In genomic region chr13:69820180-69820579, GRCh38 we compare ENCODE assay signal across 15 cellular contexts.
A peak's percentile ranks its signal among the peaks of the same experiment; 100 is the strongest.
DNase-seq lines count a peak whose midpoint lies in the region; ATAC-seq and TF ChIP-seq lines count a peak whose summit lies in the region.
"Had no signal": no experiment of that assay in that cellular context is flagged by ENCODE, and none has a peak within 500 bp of the region (broad histone marks: within the 10 kb centered on the region; RNA-seq: fewer than 3 reads in every experiment).

No MANE protein-coding gene starts in this region.

- H3K9me3 Mint-ChIP-seq in mesothelial cell of epicardium, result peaks cover 4% of the 10 kb centered on the region
- peaks cover 22% of the 10 kb centered on the region for H3K9me3 Mint-ChIP-seq in T-helper 2 cell treated with Interferon-gamma antibody and Interleukin-4, amounts not matched to agents 5 μg/mL and 100 μg/mL, for 36 hours
- H3K9me3 Mint-ChIP-seq: GM23338 had no signal

- no peak overlapping the region; a peak in 2 of 4 replicates for H3K27ac ChIP-seq in SK-N-SH (ENCODE audit: low read depth in 2 of 2, low read length in 1 of 2)
- H3K27ac ChIP-seq: C4-2B had no signal

- TF ChIP-seq CTCF in SK-N-SH (IDR thresholded peaks at IDR 0.05), result no peak
- no peak for TF ChIP-seq CTCF in mesothelial cell of epicardium (IDR thresholded peaks at IDR 0.05; ENCODE audit: unreplicated experiment)

- H3K27ac Mint-ChIP-seq in mesothelial cell of epicardium, result peak overlapping the region; percentile 49
- H3K27ac Mint-ChIP-seq in T-helper 2 cell treated with Interferon-gamma antibody and Interleukin-4, amounts not matched to agents 5 μg/mL and 100 μg/mL, for 36 hours, result no peak overlapping the region
- H3K27ac Mint-ChIP-seq: CD4-positive, alpha-beta T cell; GM23338; IgD-negative memory B cell had no signal

- CTCF ChIA-PET in HEK293T (lab: Yijun Ruan, JAX) (interaction anchor here (0.6 kb wide), 1 partner anchor 32 kb away, joined by 3 read pairs; no protein-coding TSS in a partner anchor), SK-N-SH (lab: Yijun Ruan, JAX) (no interaction called here)

- no peak overlapping the region for H3K9ac ChIP-seq in SK-N-SH

- H3K27me3 ChIP-seq in SK-N-SH (ENCODE audit: insufficient read depth), result no peaks in the 10 kb centered on the region

- H3K4me1 ChIP-seq in SK-N-SH (ENCODE audit: control insufficient read depth in 1 of 2, insufficient read depth in 2 of 2, low read depth in 1 of 2, low read length in 1 of 2), result peaks cover 0 to 2% of the 10 kb centered on the region in 2 experiments; a peak in 2 of 4 replicates
- H3K4me1 ChIP-seq: Caco-2 had no signal

- POLR2A ChIA-PET in HEK293T (lab: Yijun Ruan, JAX) (no interaction called here), SK-N-SH (lab: Yijun Ruan, JAX) (no interaction called here)

- no peaks in the 10 kb centered on the region for H4K20me1 ChIP-seq in SK-N-SH (ENCODE audit: insufficient read depth)

- peaks cover 32% of the 10 kb centered on the region for H3K4me1 Mint-ChIP-seq in mesothelial cell of epicardium
- H3K4me1 Mint-ChIP-seq in T-helper 2 cell treated with Interferon-gamma antibody and Interleukin-4, amounts not matched to agents 5 μg/mL and 100 μg/mL, for 36 hours (ENCODE audit: low read depth), result no peaks in the 10 kb centered on the region
- H3K4me1 Mint-ChIP-seq: IgD-negative memory B cell had no signal

- no peaks in the 10 kb centered on the region for H3K9me2 ChIP-seq in SK-N-SH

- H3K4me3 Mint-ChIP-seq in mesothelial cell of epicardium, result no peak overlapping the region
- H3K4me3 Mint-ChIP-seq in T-helper 2 cell treated with Interferon-gamma antibody and Interleukin-4, amounts not matched to agents 5 μg/mL and 100 μg/mL, for 36 hours, result no peak overlapping the region
- H3K4me3 Mint-ChIP-seq: CD4-positive, alpha-beta T cell; GM23338; IgD-negative memory B cell had no signal

- 16% methylated on average over 6 of the region's 6 CpGs for WGBS in SK-N-SH (ENCODE audit: low lambda C conversion rate)

- no peaks in the 10 kb centered on the region for H3K36me3 Mint-ChIP-seq in mesothelial cell of epicardium
- H3K36me3 Mint-ChIP-seq in T-helper 2 cell treated with Interferon-gamma antibody and Interleukin-4, amounts not matched to agents 5 μg/mL and 100 μg/mL, for 36 hours (ENCODE audit: low read depth), result no peaks in the 10 kb centered on the region
- H3K36me3 Mint-ChIP-seq: IgD-negative memory B cell had no signal

- no peaks in the 10 kb centered on the region for H3K9me3 ChIP-seq in SK-N-SH
- H3K9me3 ChIP-seq: Caco-2 had no signal

- peak in 1 of 2 experiments; percentile 70; a peak in 1 of 4 replicates for TF ChIP-seq EP300 in SK-N-SH (IDR thresholded peaks at IDR 0.05; ENCODE audit: borderline replicate concordance in 1 of 2, low read depth in 1 of 2, low read length in 1 of 2)

- no peaks in the 10 kb centered on the region for H3F3A ChIP-seq in SK-N-SH (replicated peaks; ENCODE audit: insufficient read depth)

- H3K79me2 ChIP-seq in SK-N-SH (ENCODE audit: insufficient read depth), result no peaks in the 10 kb centered on the region

- DNase-seq in HEK293T (ENCODE audit: extremely low spot score), result no peak
- peak; percentile 71 for DNase-seq in NCI-H146 treated with DMSO at 0.1 percent for 48 hours (lab: John Stamatoyannopoulos, UW; ENCODE audit: unreplicated experiment)
- DNase-seq in SK-N-SH, result peak; percentile 8
- DNase-seq in mesothelial cell of epicardium (ENCODE audit: low spot score in 2 of 2, unreplicated experiment in 2 of 2), result no peak
- no peak for DNase-seq in T-helper 2 cell treated with Interferon-gamma antibody and Interleukin-4, amounts not matched to agents 5 μg/mL and 100 μg/mL, for 36 hours (ENCODE audit: low spot score)
- no peak for DNase-seq in LoVo (ENCODE audit: low spot score)
- DNase-seq: ACHN; Caco-2; CD4-positive, alpha-beta T cell; HCEC 1CT had no signal

- TF ChIP-seq RAD21 in SK-N-SH (IDR thresholded peaks at IDR 0.05; ENCODE audit: low read length), result no peak

- H3K4me3 ChIP-seq in SK-N-SH (ENCODE audit: low read depth in 2 of 2, low read length in 1 of 2), result no peak overlapping the region
- H3K4me3 ChIP-seq: GM23338 had no signal

- H2AFZ ChIP-seq in SK-N-SH (ENCODE audit: low read depth), result no peak overlapping the region
- H2AFZ ChIP-seq: GM23338 had no signal

- no peak for ATAC-seq in GM18907 (IDR thresholded peaks at IDR 0.05; ENCODE audit: unreplicated experiment)
- ATAC-seq: GM23338, HepG2 had no signal

- no peaks in the 10 kb centered on the region for H3K36me3 ChIP-seq in SK-N-SH (replicated peaks in 1 of 2; ENCODE audit: control insufficient read depth in 1 of 2, insufficient read depth in 2 of 2, low read length in 1 of 2)

- no peak overlapping the region for H3K4me2 ChIP-seq in SK-N-SH
- H3K4me2 ChIP-seq: GM23338 had no signal

- H3K27me3 Mint-ChIP-seq in mesothelial cell of epicardium (ENCODE audit: low read depth), result no peaks in the 10 kb centered on the region
- no peaks in the 10 kb centered on the region for H3K27me3 Mint-ChIP-seq in T-helper 2 cell treated with Interferon-gamma antibody and Interleukin-4, amounts not matched to agents 5 μg/mL and 100 μg/mL, for 36 hours (ENCODE audit: low read depth)
- H3K27me3 Mint-ChIP-seq: CD4-positive, alpha-beta T cell; IgD-negative memory B cell had no signal

TF ChIP-seq in HEK293T, 16 proteins besides CTCF, POLR2A, EP300 and RAD21:
- TF ChIP-seq ZNF384 (IDR thresholded peaks at IDR 0.05), result 0 out of 2 replicates have a peak, but pooled peaks have one; percentile 31
- no peak for TF ChIP-seq ELF4 (IDR thresholded peaks at IDR 0.05)
- no peak for TF ChIP-seq TARDBP (IDR thresholded peaks at IDR 0.05)
- TF ChIP-seq PKNOX1 (IDR thresholded peaks at IDR 0.05), result peak; percentile 37; the same call in 1 of the 2 replicates
- peak; percentile 64; the same call in 1 of the 2 replicates for TF ChIP-seq CTBP1 (IDR thresholded peaks at IDR 0.05; ENCODE audit: borderline replicate concordance)
- TF ChIP-seq FOXA1 (IDR thresholded peaks at IDR 0.05), result peak; percentile 28; the same call in 1 of the 2 replicates
TF ChIP-seq in HEK293T: peak in this region for 4.

TF ChIP-seq in SK-N-SH, 30 proteins besides CTCF, POLR2A, EP300 and RAD21:
- TF ChIP-seq FOXM1 (IDR thresholded peaks at IDR 0.05; ENCODE audit: low read depth) (no peak), REST (IDR thresholded peaks at IDR 0.05; ENCODE audit: low read depth, low read length) (no peak), POLR2AphosphoS5 (IDR thresholded peaks at IDR 0.05; ENCODE audit: low read depth, low read length) (no peak), RCOR1 (IDR thresholded peaks at IDR 0.05; ENCODE audit: low read length) (peak; percentile 43; the same call in 1 of the 2 replicates), CHD2 (IDR thresholded peaks at IDR 0.05; ENCODE audit: low read length, partially characterized antibody) (no peak), GATA2 (CRISPR knock-in tag; IDR thresholded peaks at IDR 0.05) (peak; percentile 83)
TF ChIP-seq in SK-N-SH: peak in this region for 2.

Comparison
In these comparisons a context has a peak if more than half of its experiments do, and no peak if none do; other contexts are left out.
1. DNase-seq: peak in NCI-H146 treated with DMSO at 0.1 percent for 48 hours (single experiment) and SK-N-SH (single experiment); none in HEK293T (single experiment), mesothelial cell of epicardium (0 of 2), T-helper 2 cell treated with Interferon-gamma antibody and Interleukin-4, amounts not matched to agents 5 μg/mL and 100 μg/mL, for 36 hours (single experiment) and LoVo (single experiment).